Comparison of ENCODE assay signal across 2 cellular contexts in genomic region chr18:75548353-75548752, GRCh38.
TF ChIP-seq lines count a peak whose summit lies in the region.

No MANE protein-coding gene starts in this region.

TF ChIP-seq in SK-N-SH, 30 proteins besides CTCF, POLR2A, EP300 and RAD21 (continued from another document):
- TF ChIP-seq ZBTB33 (IDR thresholded peaks at IDR 0.05; ENCODE audit: borderline replicate concordance, low read depth) (no peak), MXI1 (IDR thresholded peaks at IDR 0.05; ENCODE audit: low read depth, low read length) (no peak), NFIC (IDR thresholded peaks at IDR 0.05; ENCODE audit: borderline replicate concordance) (no peak), RCOR1 (IDR thresholded peaks at IDR 0.05; ENCODE audit: low read length) (no peak), TAF1 (IDR thresholded peaks at IDR 0.05; ENCODE audit: borderline replicate concordance, low read depth, low read length) (no peak), TEAD4 (IDR thresholded peaks at IDR 0.05; ENCODE audit: borderline replicate concordance, insufficient read depth) (no peak), YY1 (IDR thresholded peaks at IDR 0.05; ENCODE audit: low read depth) (no peak), FOXM1 (IDR thresholded peaks at IDR 0.05; ENCODE audit: low read depth) (no peak), SIN3A (IDR thresholded peaks at IDR 0.05; ENCODE audit: borderline replicate concordance, low read depth, low read length) (no peak), JUND (IDR thresholded peaks at IDR 0.05) (no peak), USF2 (IDR thresholded peaks at IDR 0.05; ENCODE audit: borderline replicate concordance, low read depth, low read length) (no peak), GABPA (IDR thresholded peaks at IDR 0.05; ENCODE audit: low read depth) (no peak)

TF ChIP-seq in SK-N-SH treated with all-trans-retinoic acid at 6 μM for 48 hours, 23 proteins besides CTCF, POLR2A, EP300 and RAD21 (continued from another document):
- TF ChIP-seq OSR1 (CRISPR knock-in tag; IDR thresholded peaks at IDR 0.05) (no peak), CSRNP3 (CRISPR knock-in tag; IDR thresholded peaks at IDR 0.05) (no peak), ZFP3 (CRISPR knock-in tag; IDR thresholded peaks at IDR 0.05) (no peak), ESRRG (CRISPR knock-in tag; IDR thresholded peaks at IDR 0.05) (no peak), ZNF70 (CRISPR knock-in tag; IDR thresholded peaks at IDR 0.05) (no peak), ZFP30 (CRISPR knock-in tag; IDR thresholded peaks at IDR 0.05) (no peak), SNAI2 (CRISPR knock-in tag; IDR thresholded peaks at IDR 0.05) (no peak), ZNF8 (CRISPR knock-in tag; IDR thresholded peaks at IDR 0.05) (no peak), ZC3H10 (CRISPR knock-in tag; IDR thresholded peaks at IDR 0.05) (no peak)
